ENCODE assay signal across 1 cellular context in the genomic region with DNA sequence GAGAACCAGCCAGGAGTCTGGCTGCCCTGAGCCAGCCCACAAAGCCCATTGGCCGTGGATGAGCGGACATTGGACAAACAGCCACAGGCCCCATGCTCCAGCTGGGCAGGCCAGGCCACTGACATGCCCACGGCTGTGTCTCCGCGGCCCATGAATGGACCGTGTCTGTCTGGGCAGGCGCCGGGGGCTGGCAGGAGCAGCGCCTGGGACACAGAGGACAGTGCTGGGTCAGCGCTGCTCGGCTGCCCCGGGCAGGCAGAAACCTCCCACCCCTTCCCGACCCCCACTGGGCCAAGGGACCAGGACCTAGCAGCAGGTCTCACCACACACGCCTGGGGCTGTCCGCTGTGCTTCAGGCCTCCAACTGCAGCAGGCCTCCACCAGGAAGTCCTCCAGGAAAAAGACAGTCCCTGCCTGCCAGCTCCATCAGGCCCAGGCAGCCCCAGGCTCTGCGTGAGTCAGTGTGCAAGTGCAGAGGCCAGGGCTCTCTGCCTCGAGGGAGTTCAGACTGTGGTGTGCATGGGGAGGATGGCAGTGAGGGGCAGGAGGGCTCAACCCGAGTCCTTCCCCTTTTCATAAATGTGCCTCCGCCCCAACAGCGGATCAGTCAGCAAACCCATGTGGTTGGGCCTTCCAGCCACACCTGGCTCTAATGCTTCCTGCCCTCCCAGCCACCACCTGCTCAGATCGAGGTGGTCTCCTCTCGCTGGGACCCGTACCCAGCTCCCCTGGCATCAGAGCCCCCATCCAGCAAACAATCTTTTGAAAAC.
TF ChIP-seq lines count a peak whose summit lies in the region.

No MANE protein-coding gene starts in this region.

TF ChIP-seq in HepG2, 621 proteins besides CTCF, POLR2A, EP300 and RAD21 (continued from another document and continues in another):
- TF ChIP-seq, protein P1, sequence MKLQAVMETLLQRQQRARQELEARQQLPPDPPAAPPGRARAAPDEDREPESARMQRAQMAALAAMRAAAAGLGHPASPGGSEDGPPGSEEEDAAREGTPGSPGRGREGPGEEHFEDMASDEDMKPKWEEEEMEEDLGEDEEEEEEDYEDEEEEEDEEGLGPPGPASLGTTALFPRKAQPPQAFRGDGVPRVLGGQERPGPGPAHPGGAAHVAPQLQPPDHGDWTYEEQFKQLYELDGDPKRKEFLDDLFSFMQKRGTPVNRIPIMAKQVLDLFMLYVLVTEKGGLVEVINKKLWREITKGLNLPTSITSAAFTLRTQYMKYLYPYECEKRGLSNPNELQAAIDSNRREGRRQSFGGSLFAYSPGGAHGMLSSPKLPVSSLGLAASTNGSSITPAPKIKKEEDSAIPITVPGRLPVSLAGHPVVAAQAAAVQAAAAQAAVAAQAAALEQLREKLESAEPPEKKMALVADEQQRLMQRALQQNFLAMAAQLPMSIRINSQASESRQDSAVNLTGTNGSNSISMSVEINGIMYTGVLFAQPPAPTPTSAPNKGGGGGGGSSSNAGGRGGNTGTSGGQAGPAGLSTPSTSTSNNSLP (IDR thresholded peaks at IDR 0.05; ENCODE audit: low read depth, low read length), result no peak
- TF ChIP-seq MAF1 (CRISPR knock-in tag; IDR thresholded peaks at IDR 0.05; ENCODE audit: borderline replicate concordance) (no peak), ZBTB7A (CRISPR knock-in tag; IDR thresholded peaks at IDR 0.05) (peak; percentile 72; the same call in 1 of the 2 replicates), ZNF550 (CRISPR knock-in tag; IDR thresholded peaks at IDR 0.05; ENCODE audit: borderline replicate concordance) (0 out of 2 replicates have a peak, but pooled peaks have one; percentile 73), ZNF83 (CRISPR knock-in tag; IDR thresholded peaks at IDR 0.05; ENCODE audit: borderline replicate concordance) (peak; percentile 50), ARNT2 (CRISPR knock-in tag; IDR thresholded peaks at IDR 0.05; ENCODE audit: low read depth) (peak; percentile 15; the same call in 1 of the 2 replicates), AHR (CRISPR knock-in tag; IDR thresholded peaks at IDR 0.05) (peak; percentile 59; the same call in 1 of the 2 replicates), MED8 (CRISPR knock-in tag; IDR thresholded peaks at IDR 0.05; ENCODE audit: insufficient replicate concordance) (no peak), ZNF775 (CRISPR knock-in tag; IDR thresholded peaks at IDR 0.05; ENCODE audit: borderline replicate concordance) (no peak), KAT2B (IDR thresholded peaks at IDR 0.05; ENCODE audit: borderline replicate concordance, low read depth, low read length) (no peak), ATRX (CRISPR knock-in tag; IDR thresholded peaks at IDR 0.05; ENCODE audit: borderline replicate concordance) (no peak), RBM22 (optimal IDR thresholded peaks at IDR 0.05; ENCODE audit: low read length) (no peak), CBX5 (CRISPR knock-in tag; IDR thresholded peaks at IDR 0.05; ENCODE audit: borderline replicate concordance) (no peak), ZNF557 (CRISPR knock-in tag; IDR thresholded peaks at IDR 0.05) (0 out of 2 replicates have a peak, but pooled peaks have one; percentile 26), ZNF451 (CRISPR knock-in tag; IDR thresholded peaks at IDR 0.05) (no peak), NPAS2 (CRISPR knock-in tag; IDR thresholded peaks at IDR 0.05; ENCODE audit: borderline replicate concordance) (no peak), TMF1 (CRISPR knock-in tag; IDR thresholded peaks at IDR 0.05; ENCODE audit: low read depth) (0 out of 2 replicates have a peak, but pooled peaks have one; percentile 13), STAT5B (CRISPR knock-in tag; IDR thresholded peaks at IDR 0.05) (0 out of 2 replicates have a peak, but pooled peaks have one; percentile 10), SMAD3 (CRISPR knock-in tag; IDR thresholded peaks at IDR 0.05) (no peak), MBNL3 (CRISPR knock-in tag; conservative IDR thresholded peaks at IDR 0.05) (no peak), NFYC (CRISPR knock-in tag; IDR thresholded peaks at IDR 0.05) (no peak), MTA1 (CRISPR knock-in tag; IDR thresholded peaks at IDR 0.05; ENCODE audit: borderline replicate concordance) (peak; percentile 15; the same call in 1 of the 2 replicates), ZSCAN9 (CRISPR knock-in tag; IDR thresholded peaks at IDR 0.05; ENCODE audit: borderline replicate concordance) (no peak), PHF21A (CRISPR knock-in tag; IDR thresholded peaks at IDR 0.05) (no peak), MED1 (CRISPR knock-in tag; IDR thresholded peaks at IDR 0.05) (peak; percentile 36), ZNF546 (CRISPR knock-in tag; conservative IDR thresholded peaks at IDR 0.05) (peak; percentile 49), ZMYM2 (CRISPR knock-in tag; IDR thresholded peaks at IDR 0.05) (no peak)
- TF ChIP-seq, protein P2, sequence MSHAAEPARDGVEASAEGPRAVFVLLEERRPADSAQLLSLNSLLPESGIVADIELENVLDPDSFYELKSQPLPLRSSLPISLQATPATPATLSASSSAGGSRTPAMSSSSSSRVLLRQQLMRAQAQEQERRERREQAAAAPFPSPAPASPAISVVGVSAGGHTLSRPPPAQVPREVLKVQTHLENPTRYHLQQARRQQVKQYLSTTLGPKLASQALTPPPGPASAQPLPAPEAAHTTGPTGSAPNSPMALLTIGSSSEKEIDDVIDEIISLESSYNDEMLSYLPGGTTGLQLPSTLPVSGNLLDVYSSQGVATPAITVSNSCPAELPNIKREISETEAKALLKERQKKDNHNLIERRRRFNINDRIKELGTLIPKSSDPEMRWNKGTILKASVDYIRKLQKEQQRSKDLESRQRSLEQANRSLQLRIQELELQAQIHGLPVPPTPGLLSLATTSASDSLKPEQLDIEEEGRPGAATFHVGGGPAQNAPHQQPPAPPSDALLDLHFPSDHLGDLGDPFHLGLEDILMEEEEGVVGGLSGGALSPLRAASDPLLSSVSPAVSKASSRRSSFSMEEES (CRISPR knock-in tag; IDR thresholded peaks at IDR 0.05), result no peak
- TF ChIP-seq, protein P3, sequence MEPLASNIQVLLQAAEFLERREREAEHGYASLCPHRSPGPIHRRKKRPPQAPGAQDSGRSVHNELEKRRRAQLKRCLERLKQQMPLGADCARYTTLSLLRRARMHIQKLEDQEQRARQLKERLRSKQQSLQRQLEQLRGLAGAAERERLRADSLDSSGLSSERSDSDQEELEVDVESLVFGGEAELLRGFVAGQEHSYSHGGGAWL (CRISPR knock-in tag; IDR thresholded peaks at IDR 0.05), result no peak
- TF ChIP-seq, protein P4, sequence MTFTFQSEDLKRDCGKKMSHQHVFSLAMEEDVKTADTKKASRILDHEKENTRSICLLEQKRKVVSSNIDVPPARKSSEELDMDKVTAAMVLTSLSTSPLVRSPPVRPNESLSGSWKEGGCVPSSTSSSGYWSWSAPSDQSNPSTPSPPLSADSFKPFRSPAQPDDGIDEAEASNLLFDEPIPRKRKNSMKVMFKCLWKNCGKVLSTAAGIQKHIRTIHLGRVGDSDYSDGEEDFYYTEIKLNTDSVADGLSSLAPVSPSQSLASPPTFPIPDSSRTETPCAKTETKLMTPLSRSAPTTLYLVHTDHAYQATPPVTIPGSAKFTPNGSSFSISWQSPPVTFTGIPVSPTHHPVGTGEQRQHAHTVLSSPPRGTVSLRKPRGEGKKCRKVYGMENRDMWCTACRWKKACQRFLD (CRISPR knock-in tag; IDR thresholded peaks at IDR 0.05; ENCODE audit: borderline replicate concordance), result no peak
- TF ChIP-seq, protein P5, sequence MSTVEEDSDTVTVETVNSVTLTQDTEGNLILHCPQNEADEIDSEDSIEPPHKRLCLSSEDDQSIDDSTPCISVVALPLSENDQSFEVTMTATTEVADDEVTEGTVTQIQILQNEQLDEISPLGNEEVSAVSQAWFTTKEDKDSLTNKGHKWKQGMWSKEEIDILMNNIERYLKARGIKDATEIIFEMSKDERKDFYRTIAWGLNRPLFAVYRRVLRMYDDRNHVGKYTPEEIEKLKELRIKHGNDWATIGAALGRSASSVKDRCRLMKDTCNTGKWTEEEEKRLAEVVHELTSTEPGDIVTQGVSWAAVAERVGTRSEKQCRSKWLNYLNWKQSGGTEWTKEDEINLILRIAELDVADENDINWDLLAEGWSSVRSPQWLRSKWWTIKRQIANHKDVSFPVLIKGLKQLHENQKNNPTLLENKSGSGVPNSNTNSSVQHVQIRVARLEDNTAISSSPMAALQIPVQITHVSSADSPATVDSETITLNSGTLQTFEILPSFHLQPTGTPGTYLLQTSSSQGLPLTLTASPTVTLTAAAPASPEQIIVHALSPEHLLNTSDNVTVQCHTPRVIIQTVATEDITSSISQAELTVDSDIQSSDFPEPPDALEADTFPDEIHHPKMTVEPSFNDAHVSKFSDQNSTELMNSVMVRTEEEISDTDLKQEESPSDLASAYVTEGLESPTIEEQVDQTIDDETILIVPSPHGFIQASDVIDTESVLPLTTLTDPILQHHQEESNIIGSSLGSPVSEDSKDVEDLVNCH (CRISPR knock-in tag; IDR thresholded peaks at IDR 0.05), result no peak
- TF ChIP-seq, protein P6, sequence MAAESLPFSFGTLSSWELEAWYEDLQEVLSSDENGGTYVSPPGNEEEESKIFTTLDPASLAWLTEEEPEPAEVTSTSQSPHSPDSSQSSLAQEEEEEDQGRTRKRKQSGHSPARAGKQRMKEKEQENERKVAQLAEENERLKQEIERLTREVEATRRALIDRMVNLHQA (CRISPR knock-in tag; IDR thresholded peaks at IDR 0.05), result no peak
- TF ChIP-seq, protein P7, sequence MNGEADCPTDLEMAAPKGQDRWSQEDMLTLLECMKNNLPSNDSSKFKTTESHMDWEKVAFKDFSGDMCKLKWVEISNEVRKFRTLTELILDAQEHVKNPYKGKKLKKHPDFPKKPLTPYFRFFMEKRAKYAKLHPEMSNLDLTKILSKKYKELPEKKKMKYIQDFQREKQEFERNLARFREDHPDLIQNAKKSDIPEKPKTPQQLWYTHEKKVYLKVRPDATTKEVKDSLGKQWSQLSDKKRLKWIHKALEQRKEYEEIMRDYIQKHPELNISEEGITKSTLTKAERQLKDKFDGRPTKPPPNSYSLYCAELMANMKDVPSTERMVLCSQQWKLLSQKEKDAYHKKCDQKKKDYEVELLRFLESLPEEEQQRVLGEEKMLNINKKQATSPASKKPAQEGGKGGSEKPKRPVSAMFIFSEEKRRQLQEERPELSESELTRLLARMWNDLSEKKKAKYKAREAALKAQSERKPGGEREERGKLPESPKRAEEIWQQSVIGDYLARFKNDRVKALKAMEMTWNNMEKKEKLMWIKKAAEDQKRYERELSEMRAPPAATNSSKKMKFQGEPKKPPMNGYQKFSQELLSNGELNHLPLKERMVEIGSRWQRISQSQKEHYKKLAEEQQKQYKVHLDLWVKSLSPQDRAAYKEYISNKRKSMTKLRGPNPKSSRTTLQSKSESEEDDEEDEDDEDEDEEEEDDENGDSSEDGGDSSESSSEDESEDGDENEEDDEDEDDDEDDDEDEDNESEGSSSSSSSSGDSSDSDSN (CRISPR knock-in tag; IDR thresholded peaks at IDR 0.05), result peak; percentile 76
- TF ChIP-seq, protein P8, sequence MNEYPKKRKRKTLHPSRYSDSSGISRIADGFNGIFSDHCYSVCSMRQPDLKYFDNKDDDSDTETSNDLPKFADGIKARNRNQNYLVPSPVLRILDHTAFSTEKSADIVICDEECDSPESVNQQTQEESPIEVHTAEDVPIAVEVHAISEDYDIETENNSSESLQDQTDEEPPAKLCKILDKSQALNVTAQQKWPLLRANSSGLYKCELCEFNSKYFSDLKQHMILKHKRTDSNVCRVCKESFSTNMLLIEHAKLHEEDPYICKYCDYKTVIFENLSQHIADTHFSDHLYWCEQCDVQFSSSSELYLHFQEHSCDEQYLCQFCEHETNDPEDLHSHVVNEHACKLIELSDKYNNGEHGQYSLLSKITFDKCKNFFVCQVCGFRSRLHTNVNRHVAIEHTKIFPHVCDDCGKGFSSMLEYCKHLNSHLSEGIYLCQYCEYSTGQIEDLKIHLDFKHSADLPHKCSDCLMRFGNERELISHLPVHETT (CRISPR knock-in tag; conservative IDR thresholded peaks at IDR 0.05), result no peak
- TF ChIP-seq, protein P9, sequence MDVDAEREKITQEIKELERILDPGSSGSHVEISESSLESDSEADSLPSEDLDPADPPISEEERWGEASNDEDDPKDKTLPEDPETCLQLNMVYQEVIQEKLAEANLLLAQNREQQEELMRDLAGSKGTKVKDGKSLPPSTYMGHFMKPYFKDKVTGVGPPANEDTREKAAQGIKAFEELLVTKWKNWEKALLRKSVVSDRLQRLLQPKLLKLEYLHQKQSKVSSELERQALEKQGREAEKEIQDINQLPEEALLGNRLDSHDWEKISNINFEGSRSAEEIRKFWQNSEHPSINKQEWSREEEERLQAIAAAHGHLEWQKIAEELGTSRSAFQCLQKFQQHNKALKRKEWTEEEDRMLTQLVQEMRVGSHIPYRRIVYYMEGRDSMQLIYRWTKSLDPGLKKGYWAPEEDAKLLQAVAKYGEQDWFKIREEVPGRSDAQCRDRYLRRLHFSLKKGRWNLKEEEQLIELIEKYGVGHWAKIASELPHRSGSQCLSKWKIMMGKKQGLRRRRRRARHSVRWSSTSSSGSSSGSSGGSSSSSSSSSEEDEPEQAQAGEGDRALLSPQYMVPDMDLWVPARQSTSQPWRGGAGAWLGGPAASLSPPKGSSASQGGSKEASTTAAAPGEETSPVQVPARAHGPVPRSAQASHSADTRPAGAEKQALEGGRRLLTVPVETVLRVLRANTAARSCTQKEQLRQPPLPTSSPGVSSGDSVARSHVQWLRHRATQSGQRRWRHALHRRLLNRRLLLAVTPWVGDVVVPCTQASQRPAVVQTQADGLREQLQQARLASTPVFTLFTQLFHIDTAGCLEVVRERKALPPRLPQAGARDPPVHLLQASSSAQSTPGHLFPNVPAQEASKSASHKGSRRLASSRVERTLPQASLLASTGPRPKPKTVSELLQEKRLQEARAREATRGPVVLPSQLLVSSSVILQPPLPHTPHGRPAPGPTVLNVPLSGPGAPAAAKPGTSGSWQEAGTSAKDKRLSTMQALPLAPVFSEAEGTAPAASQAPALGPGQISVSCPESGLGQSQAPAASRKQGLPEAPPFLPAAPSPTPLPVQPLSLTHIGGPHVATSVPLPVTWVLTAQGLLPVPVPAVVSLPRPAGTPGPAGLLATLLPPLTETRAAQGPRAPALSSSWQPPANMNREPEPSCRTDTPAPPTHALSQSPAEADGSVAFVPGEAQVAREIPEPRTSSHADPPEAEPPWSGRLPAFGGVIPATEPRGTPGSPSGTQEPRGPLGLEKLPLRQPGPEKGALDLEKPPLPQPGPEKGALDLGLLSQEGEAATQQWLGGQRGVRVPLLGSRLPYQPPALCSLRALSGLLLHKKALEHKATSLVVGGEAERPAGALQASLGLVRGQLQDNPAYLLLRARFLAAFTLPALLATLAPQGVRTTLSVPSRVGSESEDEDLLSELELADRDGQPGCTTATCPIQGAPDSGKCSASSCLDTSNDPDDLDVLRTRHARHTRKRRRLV (CRISPR knock-in tag; IDR thresholded peaks at IDR 0.05), result 0 out of 2 replicates have a peak, but pooled peaks have one; percentile 13
- TF ChIP-seq, protein P10, sequence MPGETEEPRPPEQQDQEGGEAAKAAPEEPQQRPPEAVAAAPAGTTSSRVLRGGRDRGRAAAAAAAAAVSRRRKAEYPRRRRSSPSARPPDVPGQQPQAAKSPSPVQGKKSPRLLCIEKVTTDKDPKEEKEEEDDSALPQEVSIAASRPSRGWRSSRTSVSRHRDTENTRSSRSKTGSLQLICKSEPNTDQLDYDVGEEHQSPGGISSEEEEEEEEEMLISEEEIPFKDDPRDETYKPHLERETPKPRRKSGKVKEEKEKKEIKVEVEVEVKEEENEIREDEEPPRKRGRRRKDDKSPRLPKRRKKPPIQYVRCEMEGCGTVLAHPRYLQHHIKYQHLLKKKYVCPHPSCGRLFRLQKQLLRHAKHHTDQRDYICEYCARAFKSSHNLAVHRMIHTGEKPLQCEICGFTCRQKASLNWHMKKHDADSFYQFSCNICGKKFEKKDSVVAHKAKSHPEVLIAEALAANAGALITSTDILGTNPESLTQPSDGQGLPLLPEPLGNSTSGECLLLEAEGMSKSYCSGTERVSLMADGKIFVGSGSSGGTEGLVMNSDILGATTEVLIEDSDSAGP (CRISPR knock-in tag; IDR thresholded peaks at IDR 0.05; ENCODE audit: borderline replicate concordance), result no peak
- TF ChIP-seq, protein P11, sequence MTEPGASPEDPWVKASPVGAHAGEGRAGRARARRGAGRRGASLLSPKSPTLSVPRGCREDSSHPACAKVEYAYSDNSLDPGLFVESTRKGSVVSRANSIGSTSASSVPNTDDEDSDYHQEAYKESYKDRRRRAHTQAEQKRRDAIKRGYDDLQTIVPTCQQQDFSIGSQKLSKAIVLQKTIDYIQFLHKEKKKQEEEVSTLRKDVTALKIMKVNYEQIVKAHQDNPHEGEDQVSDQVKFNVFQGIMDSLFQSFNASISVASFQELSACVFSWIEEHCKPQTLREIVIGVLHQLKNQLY (CRISPR knock-in tag; IDR thresholded peaks at IDR 0.05), result no peak
